Comparison of ENCODE assay signal across 8 cellular contexts in the genomic region with DNA sequence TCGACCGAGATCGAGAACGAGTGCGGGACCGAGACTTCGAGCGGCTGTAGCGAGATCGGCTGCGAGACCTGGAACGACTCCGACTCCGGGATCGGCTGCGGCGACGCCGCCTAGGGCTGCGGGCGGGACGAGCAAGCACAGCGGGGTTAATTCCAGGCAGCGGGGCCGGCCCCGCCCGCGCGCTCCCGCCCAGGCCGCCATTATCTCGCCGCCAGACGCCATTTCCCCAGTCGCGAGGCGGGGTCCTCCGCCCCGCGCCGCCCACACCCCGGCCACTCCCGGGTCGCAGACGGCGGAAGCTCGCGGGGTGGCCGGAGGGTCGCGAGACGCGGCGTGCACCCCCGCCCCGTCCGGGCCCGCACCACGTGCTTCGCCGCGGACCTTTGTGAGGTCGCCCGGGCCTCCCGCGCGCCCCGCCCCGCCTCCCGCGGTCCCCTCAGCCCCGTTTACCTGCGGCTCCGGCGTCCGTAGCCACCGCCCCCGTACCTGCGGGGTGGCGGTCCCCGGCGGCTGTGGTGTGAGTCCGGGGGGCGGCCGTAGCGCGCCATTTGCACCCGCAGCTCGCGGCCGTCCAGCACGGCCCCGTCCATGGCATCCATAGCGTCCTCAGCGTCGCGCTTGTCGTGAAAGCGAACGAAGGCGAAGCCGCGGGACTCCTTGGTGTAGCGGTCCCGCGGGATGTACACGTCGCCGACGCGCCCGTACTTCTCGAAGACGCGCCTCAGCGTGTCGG. TPM values are rescaled to one million over a fixed set of nuclear protein-coding genes. Genes with fewer than 3 reads are reported as not detected.
DNase-seq lines count a peak whose midpoint lies in the region; ATAC-seq and TF ChIP-seq lines count a peak whose summit lies in the region.

No MANE protein-coding gene starts in this region.

- 0 to 1% (median 1%) methylated on average over 62 to 117 of the region's 117 CpGs for WGBS in psoas muscle, 3 donors

- H3K27me3 ChIP-seq in right atrium auricular region (no peaks in the 10 kb centered on the region), psoas muscle (ENCODE audit: insufficient read depth in 3 of 3, low read length in 2 of 3) (no peaks in the 10 kb centered on the region)

- H3K27ac ChIP-seq in right atrium auricular region, result peak overlapping the region; percentile 99 to 100
- peak overlapping the region; percentile 89 for H3K27ac ChIP-seq in psoas muscle

- H3K36me3 ChIP-seq in right atrium auricular region (peaks cover 46% of the 10 kb centered on the region), psoas muscle (ENCODE audit: insufficient read depth in 1 of 2, low read depth in 1 of 2) (peaks cover 0 to 54% of the 10 kb centered on the region in 2 donors)

- peak overlapping the region; percentile 96 for H3K4me3 ChIP-seq in AG10803 (ENCODE audit: low read length)
- H3K4me3 ChIP-seq in right atrium auricular region, result peak overlapping the region; percentile 96 to 97
- H3K4me3 ChIP-seq in psoas muscle, result peak overlapping the region; percentile 72

- H3K4me1 ChIP-seq in right atrium auricular region, result peaks cover 0 to 57% of the 10 kb centered on the region in 2 donors
- H3K4me1 ChIP-seq in psoas muscle, result peaks cover 59% of the 10 kb centered on the region

- intact Hi-C loops in psoas muscle (cut with DNase I), result loop anchor here in 1 of 2 donors (1.0 kb wide), 1 partner anchor 9 kb away; no protein-coding TSS in a partner anchor

- TF ChIP-seq CTCF in AG10803 (conservative IDR thresholded peaks at IDR 0.05; ENCODE audit: low read length) (peak; percentile 35), right atrium auricular region (IDR thresholded peaks at IDR 0.05) (peak in 1 of 2 donors; percentile 34), psoas muscle (IDR thresholded peaks at IDR 0.05) (no peak)

- H3K9me3 ChIP-seq in right atrium auricular region (no peaks in the 10 kb centered on the region), psoas muscle (no peaks in the 10 kb centered on the region)

- ATAC-seq in GM19023 (IDR thresholded peaks at IDR 0.05; ENCODE audit: unreplicated experiment) (peak; percentile 16), HG03521 (IDR thresholded peaks at IDR 0.05; ENCODE audit: unreplicated experiment) (peak; percentile 10), SK-N-SH treated with all-trans-retinoic acid at 6 μM for 48 hours (peak; percentile 36), psoas muscle (peak; percentile 21 to 42 (median 34))

- DNase-seq in AG10803 (ENCODE audit: low read depth) (peak; percentile 73), amniotic stem cell (lab: John Stamatoyannopoulos, UW) (peak; percentile 51), right atrium auricular region (ENCODE audit: low spot score) (peak; percentile 77), psoas muscle (peak; percentile 78 to 91), COLO829 (ENCODE audit: low spot score) (no peak)

TF ChIP-seq in SK-N-SH treated with all-trans-retinoic acid at 6 μM for 48 hours, 23 proteins besides CTCF, POLR2A, EP300 and RAD21:
- 0 out of 2 replicates have a peak, but pooled peaks have one; percentile 37 for TF ChIP-seq ZFP3 (CRISPR knock-in tag; IDR thresholded peaks at IDR 0.05)
- TF ChIP-seq ZC3H10 (CRISPR knock-in tag; IDR thresholded peaks at IDR 0.05), result no peak

RNA-seq across cellular contexts. Expression of a gene that starts 0.6 kb away (rescaled TPM):
- total RNA-seq in right atrium auricular region, result 100 to 1,000 TPM in 1 of 2 donors, 10 to 100 TPM in 1; 78.3 to 135 TPM
- total RNA-seq in psoas muscle, result 100 to 1,000 TPM in 2 of 4 donors, 10 to 100 TPM in 2; 57.9 to 128 (median 90.6) TPM
- polyA plus RNA-seq in psoas muscle, result 100 to 1,000 TPM in 2 of 3 donors, 10 to 100 TPM in 1; 81.9 to 135 (median 118) TPM

RNA-seq across cellular contexts. Expression of a gene that starts 1.4 kb away (rescaled TPM):
- total RNA-seq in right atrium auricular region (10 to 100 TPM; 24.8 to 29.3 TPM), psoas muscle (10 to 100 TPM; 18.7 to 26.5 (median 22.0) TPM)
- polyA plus RNA-seq in psoas muscle, result 10 to 100 TPM; 10.1 to 27.4 (median 10.3) TPM

RNA-seq across cellular contexts. Expression of a gene that starts 9.9 kb away (rescaled TPM):
- total RNA-seq in right atrium auricular region (10 to 100 TPM; 22.6 to 26.8 TPM), psoas muscle (10 to 100 TPM; 19.0 to 27.0 (median 24.3) TPM)
- 10 to 100 TPM; 30.8 to 54.0 (median 36.5) TPM for polyA plus RNA-seq in psoas muscle

RNA-seq across cellular contexts. Expression of a gene that starts 10.1 kb away (rescaled TPM):
- total RNA-seq in right atrium auricular region (10 to 100 TPM; 35.0 to 37.4 TPM), psoas muscle (10 to 100 TPM; 30.8 to 61.9 (median 53.6) TPM)
- polyA plus RNA-seq in psoas muscle, result 10 to 100 TPM; 32.3 to 81.9 (median 51.6) TPM

RNA-seq across cellular contexts. Expression of a gene that starts 25.8 kb away (rescaled TPM):
- total RNA-seq in right atrium auricular region, result 100 to 1,000 TPM; 440 to 644 TPM
- 10 to 100 TPM; 40.8 to 75.1 (median 52.0) TPM for total RNA-seq in psoas muscle
- 10 to 100 TPM; 34.6 to 43.2 (median 37.6) TPM for polyA plus RNA-seq in psoas muscle
